In the genomic region with DNA sequence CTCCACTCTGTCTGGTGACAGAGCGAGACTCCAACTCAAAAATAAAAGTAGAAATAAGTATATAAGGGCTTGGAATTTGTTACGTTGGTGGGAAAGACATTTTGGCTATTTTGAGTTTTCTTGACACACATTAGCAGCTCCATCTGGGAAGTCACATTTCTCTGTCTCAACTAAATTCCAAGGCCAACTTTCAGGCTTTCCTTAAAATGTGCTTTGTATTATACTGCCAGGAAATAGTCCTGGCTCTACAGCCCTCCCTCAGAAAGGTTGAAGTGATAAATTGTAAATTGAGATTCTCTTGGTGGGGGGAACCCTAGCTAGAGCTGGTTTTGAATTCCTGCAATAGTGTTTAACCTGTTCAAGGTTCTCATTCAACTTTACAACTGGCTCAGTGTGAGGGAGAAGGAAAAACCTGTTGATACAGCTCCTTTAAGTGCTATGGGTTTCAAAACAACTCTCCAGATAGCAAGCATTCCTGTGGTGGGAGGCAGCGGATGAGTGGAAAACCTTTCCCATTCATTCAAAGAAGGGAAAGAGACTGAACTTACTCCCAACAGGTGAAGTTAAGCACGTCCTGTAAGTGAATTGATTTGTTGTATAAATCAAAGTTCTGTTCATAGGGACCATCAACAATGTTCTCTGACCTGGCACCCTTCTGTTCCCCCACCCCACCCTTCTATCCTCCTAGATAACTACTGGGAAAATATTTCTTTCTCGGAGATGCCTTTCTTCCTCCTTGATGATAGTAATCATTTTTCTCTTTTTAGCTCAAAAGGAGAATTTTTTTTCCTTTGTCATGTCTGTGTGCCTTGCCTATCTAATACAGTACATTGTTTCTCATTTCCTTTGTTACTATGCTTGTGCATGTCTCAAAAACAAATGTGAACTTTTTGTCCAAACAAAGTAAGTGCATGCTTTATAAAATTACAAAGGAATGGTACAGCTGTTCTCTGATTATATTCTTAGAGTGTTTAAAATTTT, we compare ENCODE assay signal across 8 cellular contexts. TPM values are rescaled to one million over a fixed set of nuclear protein-coding genes. Genes with fewer than 3 reads are reported as not detected.
A peak's percentile ranks its signal among the peaks of the same experiment; 100 is the strongest.
DNase-seq lines count a peak whose midpoint lies in the region; FAIRE-seq and TF ChIP-seq lines count a peak whose summit lies in the region.
"Had no signal": no experiment of that assay in that cellular context is flagged by ENCODE, and none has a peak within 500 bp of the region (broad histone marks: within the 10 kb centered on the region; RNA-seq: fewer than 3 reads in every experiment).

No MANE protein-coding gene starts in this region.

- H3K9me3 ChIP-seq in HUES64 (ENCODE audit: insufficient read depth, low read depth, low read length) (no peaks in the 10 kb centered on the region), uterus (no peaks in the 10 kb centered on the region)

- intact Hi-C loops in uterus (cut with DNase I; ENCODE audit: low total_unique reads), result no loop called here

- peak overlapping the region; percentile 43 for H3K4me3 ChIP-seq in HUES64 (ENCODE audit: low read length)
- peak overlapping the region; percentile 39 for H3K4me3 ChIP-seq in kidney epithelial cell (ENCODE audit: low read depth, low read length)
- H3K4me3 ChIP-seq in uterus, result no peak overlapping the region

- peak overlapping the region; percentile 96 for H3K27ac ChIP-seq in HUES64 (ENCODE audit: low read depth, low read length)
- H3K27ac ChIP-seq in uterus, result peak overlapping the region; percentile 26 to 28

- no peaks in the 10 kb centered on the region; the same call in 1 of the 2 replicates for H3K36me3 ChIP-seq in HUES64 (ENCODE audit: insufficient read depth, low read length)
- no peaks in the 10 kb centered on the region for H3K36me3 ChIP-seq in kidney epithelial cell (ENCODE audit: control insufficient read depth, insufficient read depth, low read length)
- no peaks in the 10 kb centered on the region for H3K36me3 ChIP-seq in uterus

- DNase-seq in kidney epithelial cell (ENCODE audit: low read depth) (peak; percentile 88), uterus (no peak), SHP77 (lab: John Stamatoyannopoulos, UW) (no peak), NCI-H2081 treated with DMSO at 0.1 percent for 48 hours (lab: John Stamatoyannopoulos, UW) (no peak)
- no peak for DNase-seq in activated CD8-positive, alpha-beta memory T cell treated with anti-CD3 and anti-CD28 coated beads, Interleukin-2, amount 50 U/mL, for 4 hours
- DNase-seq: activated T-cell treated with anti-CD3 and anti-CD28 coated beads, Interleukin-2, amount 50 U/mL, for 48 hours had no signal

- H3K27me3 ChIP-seq in HUES64 (ENCODE audit: insufficient read depth, low read length) (no peaks in the 10 kb centered on the region), kidney epithelial cell (ENCODE audit: control insufficient read depth, insufficient read depth, low read length) (no peaks in the 10 kb centered on the region), uterus (no peaks in the 10 kb centered on the region)

- TF ChIP-seq POLR2A in uterus (IDR thresholded peaks at IDR 0.05), result no peak

- H3K4me1 ChIP-seq in HUES64 (ENCODE audit: insufficient read depth, low read length), result peaks cover 43% of the 10 kb centered on the region
- H3K4me1 ChIP-seq in uterus, result no peaks in the 10 kb centered on the region

- 69% methylated on average over 3 of the region's 5 CpGs for WGBS in HUES64

- FAIRE-seq in colon (lab: Jason Lieb, UNC), result peak; percentile 10

- peak overlapping the region; percentile 54 for H3K9ac ChIP-seq in HUES64 (ENCODE audit: low read depth, low read length)

- TF ChIP-seq CTCF in kidney epithelial cell (IDR thresholded peaks at IDR 0.05; ENCODE audit: insufficient read depth, low read length, poor library complexity, severe bottlenecking), result no peak
- TF ChIP-seq CTCF in uterus (IDR thresholded peaks at IDR 0.05), result no peak

RNA-seq across cellular contexts. Expression of gene SLC39A10, which starts 44.2 kb away (rescaled TPM):
- 84.8 TPM for polyA plus RNA-seq in HUES64 (2013, experiment 1 of 2)
- polyA plus RNA-seq in HUES64 (2013, experiment 2 of 2), result 75.3 TPM
- 46.6 and 47.0 TPM in 2 replicates for total RNA-seq in kidney epithelial cell
- total RNA-seq in uterus, result 10 to 100 TPM; 13.1 to 93.5 (median 31.4) TPM

Comparison
In these comparisons a context has a peak if more than half of its experiments do, and no peak if none do; other contexts are left out.
1. H3K4me3 ChIP-seq: peak in HUES64 (single experiment) and kidney epithelial cell (single experiment); none in uterus (0 of 2).